ENCODE assay signal across 8 cellular contexts in the genomic region with DNA sequence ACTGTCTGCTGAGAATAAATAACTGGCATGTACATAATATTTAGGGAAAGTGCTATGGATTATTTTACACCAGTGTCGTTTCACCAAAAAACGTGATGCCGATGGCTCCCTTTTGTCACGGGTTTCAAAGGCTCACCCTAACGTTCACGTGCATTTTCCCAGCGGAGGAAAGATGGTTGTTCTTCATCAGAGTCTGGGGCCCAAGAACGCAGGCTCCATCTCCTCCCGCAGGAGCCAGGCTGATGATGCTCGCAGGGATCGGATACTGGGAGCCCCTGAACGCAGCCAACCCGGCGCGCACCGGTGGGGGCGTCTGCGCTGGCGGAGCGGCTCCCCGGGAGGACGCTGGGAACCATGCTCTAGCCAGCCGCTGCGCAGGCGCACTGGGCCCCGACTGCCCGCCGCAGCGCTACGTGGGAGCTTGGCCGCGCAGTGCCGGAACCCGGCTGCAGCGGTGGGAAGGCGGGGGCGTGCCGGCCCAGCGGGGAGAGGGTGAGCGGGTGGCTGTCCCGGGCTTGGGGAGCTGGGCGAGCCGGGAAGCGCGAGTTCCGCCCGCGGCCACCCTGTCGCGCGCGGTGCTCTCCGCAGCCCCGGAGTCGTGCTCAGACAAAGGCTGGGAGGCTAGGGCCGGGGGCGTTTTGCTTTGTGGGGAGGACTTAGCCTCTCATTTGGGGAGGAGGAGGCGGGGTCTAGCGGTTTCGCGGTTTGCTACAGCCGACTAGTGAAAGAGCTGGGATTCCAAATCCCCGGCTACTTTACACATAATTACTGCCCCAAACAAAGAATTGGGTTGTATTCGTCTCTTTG. TPM values are rescaled to one million over a fixed set of nuclear protein-coding genes. Genes with fewer than 3 reads are reported as not detected.
DNase-seq lines count a peak whose midpoint lies in the region; ATAC-seq and TF ChIP-seq lines count a peak whose summit lies in the region.

ZFP69B (plus strand) TSS at position 793 of the 807 bp plus-strand sequence. CDS start 486 bp downstream, outside the sequence.

- TF ChIP-seq CTCF in AG09319 (IDR thresholded peaks at IDR 0.05; ENCODE audit: low read depth, low read length) = no peak; the same call in 1 of the 2 replicates
- no peak for TF ChIP-seq CTCF in kidney epithelial cell (IDR thresholded peaks at IDR 0.05; ENCODE audit: insufficient read depth, low read length, poor library complexity, severe bottlenecking)

- peak; percentile 81 for ATAC-seq in GM19023 (IDR thresholded peaks at IDR 0.05; ENCODE audit: unreplicated experiment)
- peak; percentile 89 for ATAC-seq in HG03280 (IDR thresholded peaks at IDR 0.05; ENCODE audit: unreplicated experiment)

- peak; percentile 81 for DNase-seq in AG09319 (ENCODE audit: extremely low read depth, low read depth)
- peak; percentile 82 for DNase-seq in NCI-H345 treated with DMSO at 0.1 percent for 48 hours (lab: John Stamatoyannopoulos, UW; ENCODE audit: unreplicated experiment)
- DNase-seq in activated CD4-positive, CD25-positive, alpha-beta regulatory T cell treated with anti-CD3 and anti-CD28 coated beads, Interleukin-2, amount 50 U/mL, for 72 hours = peak; percentile 92
- peak; percentile 87 for DNase-seq in cerebellum (ENCODE audit: low spot score)
- peak; percentile 51 for DNase-seq in kidney epithelial cell (ENCODE audit: low read depth)
- peak; percentile 77 to 83 for DNase-seq in stimulated activated CD4-positive, alpha-beta T cell treated with anti-CD3 and anti-CD28 coated beads, Interleukin-15, amount 100 ng/mL, for 1 hour (ENCODE audit: low read depth in 1 of 2, low spot score in 1 of 2)

- no peaks in the 10 kb centered on the region for H3K36me3 ChIP-seq in kidney epithelial cell (ENCODE audit: control insufficient read depth, insufficient read depth, low read length)

- H3K27me3 ChIP-seq in kidney epithelial cell (ENCODE audit: control insufficient read depth, insufficient read depth, low read length) = no peaks in the 10 kb centered on the region

- peak within 1 kb of the TSS; percentile 70 for H3K4me3 ChIP-seq in kidney epithelial cell (ENCODE audit: low read depth, low read length)

RNA-seq across cellular contexts. Expression of gene ZFP69B, which starts in this region (rescaled TPM):
- total RNA-seq in cerebellum = 16.3 TPM
- total RNA-seq in kidney epithelial cell = 7.9 and 8.1 TPM in 2 replicates

Comparison
In these comparisons a context has a peak if more than half of its experiments do, and no peak if none do; other contexts are left out.
1. Peak in every context shown above with its lines: DNase-seq, ATAC-seq and H3K4me3 ChIP-seq.